Comparison of ENCODE assay signal across 28 cellular contexts in the genomic region with DNA sequence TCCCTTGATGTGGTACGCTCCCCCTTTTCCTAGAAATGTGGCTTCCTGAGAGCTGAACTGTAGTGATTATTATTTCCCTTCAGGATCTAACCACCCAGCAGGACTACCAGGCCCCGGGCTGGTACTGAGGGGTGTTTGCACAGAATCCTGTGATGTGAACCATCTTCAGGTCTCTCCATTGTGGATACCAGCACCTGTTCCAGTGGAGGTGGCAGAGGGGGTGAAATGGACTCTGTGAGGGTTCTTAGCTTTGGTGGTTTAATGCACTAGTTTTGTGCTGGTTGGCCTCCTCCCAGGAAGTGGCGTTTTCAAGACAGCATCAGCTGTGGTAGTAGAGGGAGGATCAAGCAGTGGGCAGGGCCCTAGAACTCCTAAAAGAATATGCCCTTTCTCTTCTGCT. TPM values are rescaled to one million over a fixed set of nuclear protein-coding genes. Genes with fewer than 3 reads are reported as not detected.
"Had no signal": no experiment of that assay in that cellular context is flagged by ENCODE, and none has a peak within 500 bp of the region (broad histone marks: within the 10 kb centered on the region; RNA-seq: fewer than 3 reads in every experiment).

No MANE protein-coding gene starts in this region.

- H3K36me3 ChIP-seq: heart right ventricle, left lung, lower lobe of right lung, thoracic aorta, uterus had no signal

- H3K9me3 ChIP-seq: lower lobe of right lung, mucosa of descending colon, thoracic aorta, uterus had no signal

- H3K9me3 Mint-ChIP-seq: central memory CD8-positive, alpha-beta T cell; natural killer cell treated with Interleukin-12 subunit alpha and Interleukin-12 subunit beta and Interleukin-15 and Interleukin-18, amount 100 ng/mL, for 72 hours; stimulated activated effector memory CD8-positive, alpha-beta T cell treated with anti-CD3 and anti-CD28 coated beads, Interleukin-12 subunit alpha, Interleukin-12 subunit beta, amount 100 ng/mL, for 72 hours had no signal

- ATAC-seq: activated CD4-positive, alpha-beta T cell treated with anti-CD3 and anti-CD28 coated beads for 36 hours; activated naive CD4-positive, alpha-beta T cell treated with anti-CD3 and anti-CD28 coated beads, Interleukin-2, amount 50 U/mL, for 72 hours; heart right ventricle; left lung; lower lobe of right lung; natural killer cell treated with Interleukin-12 subunit alpha and Interleukin-12 subunit beta and Interleukin-15 and Interleukin-18, amount 100 ng/mL, for 72 hours; sciatic nerve; stimulated activated effector memory CD8-positive, alpha-beta T cell treated with anti-CD3 and anti-CD28 coated beads, Interleukin-12 subunit alpha, Interleukin-12 subunit beta, amount 100 ng/mL, for 72 hours had no signal

- H3K27ac Mint-ChIP-seq: activated CD4-positive, alpha-beta T cell treated with anti-CD3 and anti-CD28 coated beads for 36 hours; activated T-helper 2 cell treated with anti-CD3 and anti-CD28 coated beads, Interferon-gamma antibody, Interleukin-2, Interleukin-4, amounts not matched to agents 10 μg/mL and 5 μg/mL and 100 μg/mL, durations not matched to agents 14 hours and 24 hours and 36 hours; natural killer cell treated with Interleukin-12 subunit alpha and Interleukin-12 subunit beta and Interleukin-15 and Interleukin-18, amount 100 ng/mL, for 72 hours; stimulated activated effector memory CD8-positive, alpha-beta T cell treated with anti-CD3 and anti-CD28 coated beads, Interleukin-12 subunit alpha, Interleukin-12 subunit beta, amount 100 ng/mL, for 72 hours; stimulated activated naive CD8-positive, alpha-beta T cell treated with anti-CD3 and anti-CD28 coated beads, Interleukin-15, Interleukin-2, amounts not matched to agents 100 ng/mL and 50 ng/mL, for 24 hours; type B pancreatic cell had no signal

- H3K4me1 ChIP-seq: heart right ventricle, left lung, lower lobe of right lung, uterus had no signal

- H3K4me3 ChIP-seq: heart right ventricle, left lung, lower lobe of right lung, mucosa of descending colon, skin epidermis, thoracic aorta, uterus had no signal

- H3K27ac ChIP-seq: heart right ventricle, left lung, lower lobe of right lung, thoracic aorta, uterus had no signal

- H3K4me3 Mint-ChIP-seq: activated CD4-positive, alpha-beta T cell treated with anti-CD3 and anti-CD28 coated beads for 36 hours; central memory CD8-positive, alpha-beta T cell; natural killer cell treated with Interleukin-12 subunit alpha and Interleukin-12 subunit beta and Interleukin-15 and Interleukin-18, amount 100 ng/mL, for 72 hours; stimulated activated effector memory CD8-positive, alpha-beta T cell treated with anti-CD3 and anti-CD28 coated beads, Interleukin-12 subunit alpha, Interleukin-12 subunit beta, amount 100 ng/mL, for 72 hours; stimulated activated naive CD8-positive, alpha-beta T cell treated with anti-CD3 and anti-CD28 coated beads, Interleukin-15, Interleukin-2, amounts not matched to agents 100 ng/mL and 50 ng/mL, for 24 hours; type B pancreatic cell had no signal

- H3K27me3 ChIP-seq: foreskin keratinocyte, uterus had no signal

- H3K36me3 Mint-ChIP-seq: natural killer cell treated with Interleukin-12 subunit alpha and Interleukin-12 subunit beta and Interleukin-15 and Interleukin-18, amount 100 ng/mL, for 72 hours; stimulated activated effector memory CD8-positive, alpha-beta T cell treated with anti-CD3 and anti-CD28 coated beads, Interleukin-12 subunit alpha, Interleukin-12 subunit beta, amount 100 ng/mL, for 72 hours; type B pancreatic cell had no signal

- H3K4me1 Mint-ChIP-seq: activated CD4-positive, alpha-beta T cell treated with anti-CD3 and anti-CD28 coated beads for 36 hours; central memory CD8-positive, alpha-beta T cell; stimulated activated effector memory CD8-positive, alpha-beta T cell treated with anti-CD3 and anti-CD28 coated beads, Interleukin-12 subunit alpha, Interleukin-12 subunit beta, amount 100 ng/mL, for 72 hours had no signal

- DNase-seq: activated CD4-positive, alpha-beta T cell treated with anti-CD3 and anti-CD28 coated beads for 36 hours; activated CD4-positive, alpha-beta T cell treated with anti-CD3 and anti-CD28 coated beads, Interleukin-2, amount 50 U/mL, for 4 hours; activated CD4-positive, CD25-positive, alpha-beta regulatory T cell; activated naive CD4-positive, alpha-beta T cell; effector CD8-positive, alpha-beta T cell; heart right ventricle; left lung; lower lobe of right lung; mucosa of descending colon; stimulated activated CD4-positive, alpha-beta T cell treated with anti-CD3 and anti-CD28 coated beads, Interleukin-12 subunit alpha, Interleukin-12 subunit beta, amount 100 ng/mL, for 4 hours; stimulated activated CD4-positive, alpha-beta T cell treated with anti-CD3 and anti-CD28 coated beads, Interleukin-4, amount 100 ng/mL, for 1 hour; T-helper 1 cell; uterus had no signal

RNA-seq across cellular contexts. Expression of a gene that starts 18.6 kb away (rescaled TPM):
- total RNA-seq: activated CD4-positive, alpha-beta T cell treated with anti-CD3 and anti-CD28 coated beads for 36 hours; activated naive CD4-positive, alpha-beta T cell treated with anti-CD3 and anti-CD28 coated beads, Interleukin-2, amount 50 U/mL, for 72 hours; activated T-helper 2 cell treated with anti-CD3 and anti-CD28 coated beads, Interferon-gamma antibody, Interleukin-2, Interleukin-4, amounts not matched to agents 10 μg/mL and 5 μg/mL and 100 μg/mL, durations not matched to agents 14 hours and 24 hours and 36 hours; bronchial epithelial cell; dermis microvascular lymphatic vessel endothelial cell; lower lobe of right lung; myocyte; natural killer cell treated with Interleukin-12 subunit alpha and Interleukin-12 subunit beta and Interleukin-15 and Interleukin-18, amount 100 ng/mL, for 72 hours; osteoblast; sciatic nerve; thoracic aorta; uterus had no signal
